18 cellular contexts compared by ENCODE assay signal in the genomic region with DNA sequence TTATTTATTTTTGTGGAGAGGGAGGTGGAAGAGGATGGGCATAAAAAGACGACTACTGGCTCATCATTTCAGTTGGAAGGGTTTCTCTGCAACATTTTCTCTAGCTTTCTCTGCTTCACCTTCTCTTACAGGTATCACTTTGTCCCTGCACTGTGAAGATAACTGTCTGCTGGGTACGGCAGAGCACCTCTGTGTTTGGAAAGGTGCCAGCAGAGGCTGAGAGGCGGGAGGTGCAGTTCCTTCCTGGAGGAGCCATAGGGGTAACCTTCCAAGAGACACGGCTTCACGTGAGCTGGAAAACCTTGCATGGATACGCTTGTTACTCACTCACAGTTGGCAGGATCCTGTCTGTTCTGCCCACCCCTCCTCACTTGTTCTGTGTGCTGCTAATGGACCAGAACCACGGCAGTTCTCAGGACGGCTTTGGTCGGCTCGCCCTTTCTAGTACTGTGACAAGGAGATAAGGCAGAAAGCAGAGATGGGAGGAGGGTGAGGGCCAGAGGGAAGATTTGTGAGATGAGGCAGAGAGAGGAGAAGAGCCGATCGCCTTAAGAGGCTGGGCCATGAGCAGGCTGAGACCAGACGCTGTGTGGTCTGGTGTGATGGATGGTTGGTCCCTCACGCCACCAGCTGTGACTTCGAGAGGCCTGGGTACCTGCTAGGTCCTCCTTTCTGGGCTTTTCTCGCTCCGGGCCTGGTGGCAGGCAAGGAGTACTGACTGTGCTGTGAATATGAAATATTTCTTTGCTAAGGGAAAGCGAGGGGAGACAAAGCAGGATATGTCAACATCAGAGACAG.
A peak's percentile ranks its signal among the peaks of the same experiment; 100 is the strongest.
DNase-seq lines count a peak whose midpoint lies in the region; ATAC-seq, FAIRE-seq and TF ChIP-seq lines count a peak whose summit lies in the region.
"Had no signal": no experiment of that assay in that cellular context is flagged by ENCODE, and none has a peak within 500 bp of the region (broad histone marks: within the 10 kb centered on the region; RNA-seq: fewer than 3 reads in every experiment).

No MANE protein-coding gene starts in this region.

- H3K9ac ChIP-seq in Loucy (ENCODE audit: low read depth, low read length, poor library complexity, severe bottlenecking), result no peak overlapping the region
- no peak overlapping the region for H3K9ac ChIP-seq in K562 (ENCODE audit: insufficient read depth in 1 of 2, low read depth in 2 of 2, low read length in 2 of 2)

- peak; percentile 94 for ATAC-seq in K562
- ATAC-seq in GM21381 (IDR thresholded peaks at IDR 0.05; ENCODE audit: unreplicated experiment), result no peak
- ATAC-seq: activated T-cell treated with anti-CD3 and anti-CD28 coated beads, Interleukin-2, amount 50 U/mL, for 72 hours had no signal

- H3K79me2 ChIP-seq in Loucy (ENCODE audit: insufficient read depth, low read length) (no peaks in the 10 kb centered on the region), K562 (ENCODE audit: control insufficient read depth, insufficient read depth, low read length) (no peaks in the 10 kb centered on the region), osteoblast (ENCODE audit: insufficient read depth, low read length) (no peaks in the 10 kb centered on the region)

- TF ChIP-seq RAD21 in K562 (CRISPR knock-in tag; conservative IDR thresholded peaks at IDR 0.05 in 1 of 2, IDR thresholded peaks at IDR 0.05 in 1 of 2), result no peak

- TF ChIP-seq POLR2A in K562 (conservative IDR thresholded peaks at IDR 0.05), result no peak

- H3K4me2 ChIP-seq in Loucy (ENCODE audit: low read depth, low read length, poor library complexity, severe bottlenecking) (no peak overlapping the region), K562 (ENCODE audit: insufficient read depth, low read length) (peak overlapping the region; percentile 43), osteoblast (ENCODE audit: insufficient read depth, low read length) (no peak overlapping the region)

- DNase-seq in DMS53 treated with DMSO at 0.1 percent for 48 hours (lab: John Stamatoyannopoulos, UW; ENCODE audit: unreplicated experiment) (peak; percentile 44), K562 (ENCODE audit: extremely low read depth in 1 of 4, low spot score in 3 of 4) (peak in 2 of 4 experiments; percentile 7 to 30), osteoblast (ENCODE audit: insufficient read length, low spot score, missing footprints) (no peak), hepatic stellate cell (ENCODE audit: low spot score) (no peak), NCI-H524 treated with DMSO at 0.1 percent for 48 hours (lab: John Stamatoyannopoulos, UW) (no peak)
- DNase-seq: activated T-cell treated with anti-CD3 and anti-CD28 coated beads, Interleukin-2, amount 50 U/mL, for 72 hours; BE2C; cerebellar nuclear complex; immature natural killer cell; NCI-H1694; spleen; stimulated activated naive CD4-positive, alpha-beta T cell treated with Interleukin-2 at 50 U/mL for 16 hours; T1000 had no signal

- no peaks in the 10 kb centered on the region for H3F3A ChIP-seq in Loucy (ENCODE audit: low read depth)

- 0% methylated on average over 13 of the region's 18 CpGs for WGBS in K562 (ENCODE audit: insufficient coverage, low coverage, missing lambda C conversion rate)

- BruUV-seq in K562 (replicated peaks; lab: Mats Ljungman, UMichigan), result no TSS peak

- no peak for TF ChIP-seq EP300 in K562 (IDR thresholded peaks at IDR 0.05; ENCODE audit: low read length)

- no peaks in the 10 kb centered on the region for H3K9me3 ChIP-seq in Loucy (ENCODE audit: insufficient read depth, low read depth, low read length)
- H3K9me3 ChIP-seq in K562 (replicated peaks; ENCODE audit: control insufficient read depth, insufficient read depth, low read depth, low read length), result no peaks in the 10 kb centered on the region
- no peaks in the 10 kb centered on the region for H3K9me3 ChIP-seq in osteoblast (ENCODE audit: low read depth, low read length)
- H3K9me3 ChIP-seq: BE2C had no signal

- peak; percentile 95 for FAIRE-seq in K562 (lab: Jason Lieb, UNC)
- FAIRE-seq: endometrium, H54, urothelium cell line had no signal

- H3K4me3 ChIP-seq in Loucy (ENCODE audit: low read length, poor library complexity, severe bottlenecking) (no peak overlapping the region), K562 (no peak overlapping the region), osteoblast (ENCODE audit: insufficient read depth, low read length) (no peak overlapping the region)
- H3K4me3 ChIP-seq: spleen had no signal

- CTCF ChIA-PET in K562 (lab: Yijun Ruan, JAX; ENCODE audit: low intra/inter-chr PET ratio), result no interaction called here

- H3K27me3 ChIP-seq in Loucy (ENCODE audit: insufficient read depth, low read length, poor library complexity, severe bottlenecking), result no peaks in the 10 kb centered on the region
- peaks cover 0 to 11% of the 10 kb centered on the region in 2 experiments; a peak in 1 of 5 replicates for H3K27me3 ChIP-seq in K562 (ENCODE audit: control insufficient read depth in 2 of 2, insufficient read depth in 2 of 2, low read length in 2 of 2)
- H3K27me3 ChIP-seq in osteoblast (ENCODE audit: insufficient read depth, low read length), result no peaks in the 10 kb centered on the region
- H3K27me3 ChIP-seq: BE2C, spleen had no signal

- in situ Hi-C loops in K562 (cut with MboI), result no loop called here

- H3K4me1 ChIP-seq in Loucy (ENCODE audit: insufficient read depth, low read length, poor library complexity, severe bottlenecking) (peaks cover 26% of the 10 kb centered on the region), K562 (replicated peaks in 1 of 2; ENCODE audit: control insufficient read depth in 2 of 2, insufficient read depth in 2 of 2, low read length in 2 of 2) (peaks cover 0 to 7% of the 10 kb centered on the region in 2 experiments; a peak in 2 of 5 replicates), osteoblast (ENCODE audit: insufficient read depth, low read length) (no peaks in the 10 kb centered on the region)
- H3K4me1 ChIP-seq: BE2C, spleen had no signal

- intact Hi-C loops in K562 (cut with micrococcal nuclease), result no loop called here

- H2AFZ ChIP-seq in Loucy (ENCODE audit: low read length) (0 out of 2 replicates have a peak overlapping the region, but pooled peaks have one; percentile 15), K562 (ENCODE audit: low read depth, low read length) (0 out of 2 replicates have a peak overlapping the region, but pooled peaks have one; percentile 16), osteoblast (ENCODE audit: low read length) (peak overlapping the region; percentile 46)

- POLR2A ChIA-PET in K562 (lab: Yijun Ruan, JAX), result no interaction called here

- H3K27ac ChIP-seq in K562 (ENCODE audit: extremely low read depth, low read depth, low read length), result no peak overlapping the region
- H3K27ac ChIP-seq in osteoblast (ENCODE audit: low read depth, low read length), result no peak overlapping the region
- H3K27ac ChIP-seq: spleen had no signal

- H3K36me3 ChIP-seq in Loucy (ENCODE audit: insufficient read depth, low read length) (no peaks in the 10 kb centered on the region), K562 (ENCODE audit: control insufficient read depth, insufficient read depth, low read length) (no peaks in the 10 kb centered on the region), osteoblast (ENCODE audit: insufficient read depth, low read length) (no peaks in the 10 kb centered on the region)
- H3K36me3 ChIP-seq: BE2C, spleen had no signal

- TF ChIP-seq CTCF in Loucy (conservative IDR thresholded peaks at IDR 0.05; ENCODE audit: low read length) (no peak), K562 (IDR thresholded peaks at IDR 0.05 in 2 of 3, conservative IDR thresholded peaks at IDR 0.05 in 1 of 3; ENCODE audit: insufficient read depth in 2 of 3, low read depth in 1 of 3, low read length in 3 of 3) (no peak), osteoblast (IDR thresholded peaks at IDR 0.05; ENCODE audit: extremely low read depth, low read depth, low read length) (no peak)

- H4K20me1 ChIP-seq in Loucy (ENCODE audit: insufficient read depth, low read length, poor library complexity, severe bottlenecking), result no peaks in the 10 kb centered on the region
- H4K20me1 ChIP-seq in K562 (replicated peaks; ENCODE audit: control insufficient read depth, insufficient read depth, low read length), result no peaks in the 10 kb centered on the region
- H4K20me1 ChIP-seq in osteoblast (ENCODE audit: insufficient read depth, low read length), result no peaks in the 10 kb centered on the region

- no peaks in the 10 kb centered on the region for H3K9me2 ChIP-seq in Loucy (replicated peaks; ENCODE audit: low read depth, low read length)

- no peaks in the 10 kb centered on the region for H3K9me1 ChIP-seq in K562 (ENCODE audit: control insufficient read depth, insufficient read depth, low read length)

TF ChIP-seq in K562, 482 proteins besides CTCF, POLR2A, EP300 and RAD21 (continues in another document):
- TF ChIP-seq NFIC (IDR thresholded peaks at IDR 0.05), result peak; percentile 74
- TF ChIP-seq CBFA2T2 (conservative IDR thresholded peaks at IDR 0.05), result 0 out of 2 replicates have a peak, but pooled peaks have one; percentile 8
- TF ChIP-seq, protein P1, sequence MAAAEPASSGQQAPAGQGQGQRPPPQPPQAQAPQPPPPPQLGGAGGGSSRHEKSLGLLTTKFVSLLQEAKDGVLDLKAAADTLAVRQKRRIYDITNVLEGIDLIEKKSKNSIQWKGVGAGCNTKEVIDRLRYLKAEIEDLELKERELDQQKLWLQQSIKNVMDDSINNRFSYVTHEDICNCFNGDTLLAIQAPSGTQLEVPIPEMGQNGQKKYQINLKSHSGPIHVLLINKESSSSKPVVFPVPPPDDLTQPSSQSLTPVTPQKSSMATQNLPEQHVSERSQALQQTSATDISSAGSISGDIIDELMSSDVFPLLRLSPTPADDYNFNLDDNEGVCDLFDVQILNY (CRISPR knock-in tag; IDR thresholded peaks at IDR 0.05), result no peak
- peak; percentile 8; the same call in 1 of the 2 replicates for TF ChIP-seq TAL1 (IDR thresholded peaks at IDR 0.05)
- peak; percentile 32; the same call in 1 of the 2 replicates for TF ChIP-seq CBFA2T3 (IDR thresholded peaks at IDR 0.05)
- peak; percentile 33; the same call in 1 of the 2 replicates for TF ChIP-seq ARID1B (IDR thresholded peaks at IDR 0.05)
- TF ChIP-seq ZNF263 (CRISPR knock-in tag; IDR thresholded peaks at IDR 0.05; ENCODE audit: borderline replicate concordance), result peak; percentile 83; the same call in 1 of the 2 replicates
- no peak for TF ChIP-seq JUND (IDR thresholded peaks at IDR 0.05; ENCODE audit: borderline replicate concordance, low read depth, low read length)
- no peak for TF ChIP-seq JUND (tag; IDR thresholded peaks at IDR 0.05; ENCODE audit: borderline replicate concordance, low read depth, low read length)
